Comparison of ENCODE assay signal across 9 cellular contexts in the genomic region with DNA sequence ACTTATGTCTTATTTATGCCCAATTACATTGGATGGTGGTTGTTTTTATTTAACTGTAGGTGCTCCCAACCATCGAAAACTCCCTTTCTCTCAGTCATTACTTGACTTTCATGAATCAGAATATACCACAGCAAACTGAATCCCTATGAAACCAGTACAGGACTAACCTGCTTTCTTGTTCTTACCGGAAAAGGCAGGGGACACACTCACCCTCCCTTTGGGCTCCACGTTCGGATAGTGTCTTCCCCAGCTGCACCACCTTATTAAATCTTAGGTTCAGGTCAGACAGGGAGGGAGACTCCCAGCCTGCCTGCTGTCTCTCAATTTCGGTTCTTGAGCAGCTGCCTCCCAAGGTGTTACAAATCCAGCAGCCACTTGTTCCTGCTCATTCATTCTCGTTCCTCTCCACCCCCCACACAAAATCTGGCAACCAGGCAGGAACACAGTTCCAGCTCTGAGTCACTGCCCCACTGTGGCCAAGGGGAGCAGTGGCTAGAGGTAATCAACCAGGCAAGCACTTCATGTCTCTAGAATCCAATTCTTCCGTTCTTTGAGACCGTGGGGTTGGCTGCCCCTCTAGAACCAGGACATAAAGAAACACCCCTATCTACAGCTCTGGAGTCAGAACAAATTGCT.
DNase-seq lines count a peak whose midpoint lies in the region; ATAC-seq and TF ChIP-seq lines count a peak whose summit lies in the region.
"Had no signal": no experiment of that assay in that cellular context is flagged by ENCODE, and none has a peak within 500 bp of the region (broad histone marks: within the 10 kb centered on the region; RNA-seq: fewer than 3 reads in every experiment).

No MANE protein-coding gene starts in this region.

- H3K27me3 ChIP-seq in GM23248 (replicated peaks; ENCODE audit: insufficient read depth) (peaks cover 49% of the 10 kb centered on the region), sigmoid colon (no peaks in the 10 kb centered on the region)

- H4K20me1 ChIP-seq in GM23248 (ENCODE audit: insufficient read depth): no peaks in the 10 kb centered on the region

- H3K4me2 ChIP-seq in GM23248 (ENCODE audit: unreplicated experiment): no peak overlapping the region

- H3K4me3 ChIP-seq in GM23248 (no peak overlapping the region), sigmoid colon (no peak overlapping the region)
- H3K4me3 ChIP-seq: SK-N-MC had no signal

- no peaks in the 10 kb centered on the region for H3K79me2 ChIP-seq in GM23248 (ENCODE audit: insufficient read depth)

- H2AFZ ChIP-seq in GM23248: no peak overlapping the region

- H3K9ac ChIP-seq in GM23248: no peak overlapping the region

- H3K4me1 ChIP-seq in GM23248 (ENCODE audit: insufficient read depth) (no peaks in the 10 kb centered on the region), sigmoid colon (peaks cover 0 to 10% (median 0%) of the 10 kb centered on the region in 4 donors)

- no peaks in the 10 kb centered on the region for H3K9me2 ChIP-seq in GM23248 (ENCODE audit: insufficient read depth)

- TF ChIP-seq POLR2A in sigmoid colon (IDR thresholded peaks at IDR 0.05): no peak

- H3F3A ChIP-seq in GM23248 (ENCODE audit: insufficient read depth): no peaks in the 10 kb centered on the region

- no peak for ATAC-seq in HG03097 (IDR thresholded peaks at IDR 0.05; ENCODE audit: low FRiP score, unreplicated experiment)

- TF ChIP-seq EP300 in sigmoid colon (IDR thresholded peaks at IDR 0.05): no peak

- H3K27ac ChIP-seq in GM23248 (no peak overlapping the region), sigmoid colon (no peak overlapping the region)
- H3K27ac ChIP-seq: SK-N-MC had no signal

- in situ Hi-C loops in GM23248 (cut with MboI): no loop called here

- 29 to 40% methylated on average over 8 of the region's 8 CpGs for WGBS in GM23248 (ENCODE audit: low coverage in 1 of 2, low lambda C conversion rate in 2 of 2, missing lambda C conversion rate in 2 of 2), 2 experiments
- WGBS in sigmoid colon, 2 donors: 78 to 83% methylated on average over 8 of the region's 8 CpGs

- no peaks in the 10 kb centered on the region for H3K36me3 ChIP-seq in GM23248 (ENCODE audit: low read depth)
- no peaks in the 10 kb centered on the region for H3K36me3 ChIP-seq in sigmoid colon

- H3K9me3 ChIP-seq in GM23248 (ENCODE audit: low read depth) (no peaks in the 10 kb centered on the region), sigmoid colon (no peaks in the 10 kb centered on the region)

- TF ChIP-seq CTCF in sigmoid colon (IDR thresholded peaks at IDR 0.05): no peak

- peak; percentile 66 for DNase-seq in GM23248
- peak; percentile 72 to 88 for DNase-seq in NCI-H524 (lab: John Stamatoyannopoulos, UW)
- peak; percentile 22 for DNase-seq in fibroblast of the conjunctiva (ENCODE audit: low read depth)
- peak; percentile 70 for DNase-seq in sigmoid colon
- DNase-seq in epidermal melanocyte (ENCODE audit: insufficient read length, low spot score): no peak
- no peak for DNase-seq in OCI-M2 (lab: John Stamatoyannopoulos, UW; ENCODE audit: unreplicated experiment)
- no peak for DNase-seq in retina

- intact Hi-C loops in sigmoid colon (cut with DNase I): no loop called here

Comparison
In these comparisons a context has a peak if more than half of its experiments do, and no peak if none do; other contexts are left out.
1. DNase-seq: peak in GM23248 (single experiment), NCI-H524 (2 of 2), fibroblast of the conjunctiva (single experiment) and sigmoid colon (single experiment); none in epidermal melanocyte (single experiment), OCI-M2 (single experiment) and retina (single experiment).